In genomic region chr11:27150098-27150497, GRCh38 we compare ENCODE assay signal across 1 cellular context.
TF ChIP-seq lines count a peak whose summit lies in the region.

No MANE protein-coding gene starts in this region.

TF ChIP-seq in WTC11, 78 proteins besides CTCF, POLR2A, EP300 and RAD21 (continued from another document):
- no peak for TF ChIP-seq AFF4 (CRISPR knock-in tag; IDR thresholded peaks at IDR 0.05; ENCODE audit: borderline replicate concordance)
TF ChIP-seq in WTC11: peak in this region for 0.
